In the genomic region with DNA sequence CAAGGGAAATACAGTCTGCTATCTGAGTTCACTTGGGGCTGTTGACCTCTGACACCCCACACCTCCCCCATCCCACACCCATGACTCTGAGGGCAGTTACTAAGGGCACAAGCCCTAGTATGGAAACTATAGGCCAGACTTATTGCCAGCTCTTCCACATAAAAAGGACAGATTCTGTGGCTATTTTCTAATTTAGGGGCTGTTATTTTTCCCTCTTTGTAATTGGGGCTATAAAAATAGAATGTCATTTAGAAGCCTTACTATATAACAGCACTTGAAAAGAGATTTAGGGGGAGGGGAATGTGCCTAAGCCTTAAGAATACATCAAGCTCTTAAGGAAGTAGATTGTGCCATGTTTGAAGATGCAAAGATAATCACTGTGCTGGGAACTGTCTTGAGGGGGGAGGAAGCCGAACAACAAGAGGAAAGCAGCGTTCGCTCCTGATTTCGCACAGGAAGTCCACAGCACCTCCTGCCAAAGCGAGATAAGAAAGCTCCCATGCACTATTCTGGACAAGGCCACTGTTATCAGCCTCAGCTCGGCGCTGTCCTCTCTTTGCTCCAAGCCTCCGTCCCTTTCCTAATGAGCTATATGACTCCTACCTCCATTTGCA, we compare ENCODE assay signal across 11 cellular contexts.
A peak's percentile ranks its signal among the peaks of the same experiment; 100 is the strongest.
DNase-seq lines count a peak whose midpoint lies in the region; ATAC-seq and TF ChIP-seq lines count a peak whose summit lies in the region.
"Had no signal": no experiment of that assay in that cellular context is flagged by ENCODE, and none has a peak within 500 bp of the region (broad histone marks: within the 10 kb centered on the region; RNA-seq: fewer than 3 reads in every experiment).

No MANE protein-coding gene starts in this region.

- H3K36me3 Mint-ChIP-seq in T-helper 17 cell (ENCODE audit: low read depth) = no peaks in the 10 kb centered on the region
- H3K36me3 Mint-ChIP-seq: type B pancreatic cell had no signal

- ATAC-seq in left lobe of liver (peak; percentile 68), upper lobe of right lung (peak; percentile 74), T-helper 17 cell (no peak), GM18517 (IDR thresholded peaks at IDR 0.05; ENCODE audit: unreplicated experiment) (no peak)

- no peak overlapping the region for H3K27ac Mint-ChIP-seq in T-helper 17 cell
- H3K27ac Mint-ChIP-seq: type B pancreatic cell had no signal

- peaks cover 24% of the 10 kb centered on the region for H3K27me3 Mint-ChIP-seq in T-helper 17 cell
- H3K27me3 Mint-ChIP-seq: type B pancreatic cell had no signal

- H3K4me3 Mint-ChIP-seq in T-helper 17 cell = no peak overlapping the region
- H3K4me3 Mint-ChIP-seq: type B pancreatic cell had no signal

- no peaks in the 10 kb centered on the region for H3K27me3 ChIP-seq in upper lobe of right lung

- H3K4me1 Mint-ChIP-seq in T-helper 17 cell = peaks cover 2% of the 10 kb centered on the region

- no peak for TF ChIP-seq CTCF in upper lobe of right lung (IDR thresholded peaks at IDR 0.05)

- peaks cover 4% of the 10 kb centered on the region for H3K4me1 ChIP-seq in upper lobe of right lung

- intact Hi-C loops in upper lobe of right lung (cut with DNase I) = no loop called here

- H3K9me3 ChIP-seq in upper lobe of right lung (no peaks in the 10 kb centered on the region), T-helper 17 cell (ENCODE audit: control insufficient read depth, low read length, poor library complexity, severe bottlenecking) (no peaks in the 10 kb centered on the region)

- no peak overlapping the region for H3K4me3 ChIP-seq in upper lobe of right lung

- no peak overlapping the region for H3K27ac ChIP-seq in upper lobe of right lung

- no peaks in the 10 kb centered on the region for H3K36me3 ChIP-seq in upper lobe of right lung

- peak; percentile 36 for DNase-seq in KG1 (lab: John Stamatoyannopoulos, UW)
- DNase-seq in dermis microvascular lymphatic vessel endothelial cell (ENCODE audit: low read depth in 2 of 2) = peak; percentile 93 to 100
- peak; percentile 51 for DNase-seq in left lobe of liver (ENCODE audit: low spot score)
- no peak for DNase-seq in upper lobe of right lung
- no peak for DNase-seq in NCI-H128 (lab: John Stamatoyannopoulos, UW; ENCODE audit: unreplicated experiment)
- no peak for DNase-seq in T-helper 17 cell
- DNase-seq: EL, HCEC 1CT, NCI-H1092 treated with DMSO at 0.1 percent for 48 hours had no signal

Comparison
In these comparisons a context has a peak if more than half of its experiments do, and no peak if none do; other contexts are left out.
1. DNase-seq: peak in KG1 (single experiment), dermis microvascular lymphatic vessel endothelial cell (2 of 2) and left lobe of liver (single experiment); none in upper lobe of right lung (single experiment), NCI-H128 (single experiment) and T-helper 17 cell (0 of 3).
2. ATAC-seq: peak in left lobe of liver (single experiment) and upper lobe of right lung (single experiment); none in T-helper 17 cell (single experiment) and GM18517 (single experiment).